In the genomic region with DNA sequence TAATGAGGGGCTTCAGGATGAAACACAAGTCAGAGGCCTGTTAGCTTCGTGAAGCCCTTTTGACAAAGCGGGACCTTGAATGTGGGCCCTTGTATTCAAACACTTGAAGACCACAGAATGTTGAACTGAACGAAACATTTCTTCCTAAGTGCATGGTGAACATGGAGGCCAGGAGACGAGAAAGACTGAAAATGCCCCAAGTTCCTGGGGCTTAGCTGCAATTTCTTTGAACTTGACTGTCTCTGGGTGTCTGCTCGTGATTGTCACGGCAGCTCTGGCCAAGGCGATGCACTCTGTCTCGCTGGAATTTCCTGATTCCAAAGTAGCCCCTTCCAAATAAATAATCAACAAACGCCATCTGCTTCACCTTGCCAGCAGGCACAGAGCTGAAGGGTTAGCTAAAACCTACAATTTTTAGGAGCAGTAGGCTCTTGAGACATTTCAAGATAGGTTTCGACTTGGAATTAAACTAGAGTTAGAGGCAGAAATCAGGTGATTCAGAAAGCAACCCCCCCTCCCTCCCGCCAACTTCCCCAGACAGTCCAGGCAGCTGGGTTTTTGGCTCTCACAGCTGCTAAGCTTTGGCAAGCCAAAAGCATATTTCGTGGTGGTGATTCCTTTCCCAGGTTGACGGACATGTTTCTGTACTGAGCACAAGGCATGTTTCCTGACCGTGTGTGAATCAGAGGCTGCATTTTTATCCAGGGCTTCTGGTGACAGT, we compare ENCODE assay signal across 8 cellular contexts. TPM values are rescaled to one million over a fixed set of nuclear protein-coding genes. Genes with fewer than 3 reads are reported as not detected.
DNase-seq lines count a peak whose midpoint lies in the region; ATAC-seq, FAIRE-seq and TF ChIP-seq lines count a peak whose summit lies in the region.

No MANE protein-coding gene starts in this region.

- H2AFZ ChIP-seq in keratinocyte (ENCODE audit: control insufficient read depth, low read length), result peak overlapping the region; percentile 73

- ATAC-seq in GM21717 (IDR thresholded peaks at IDR 0.05; ENCODE audit: unreplicated experiment), result no peak

- peak overlapping the region; percentile 82 for H3K9ac ChIP-seq in keratinocyte (ENCODE audit: control insufficient read depth, extremely low read depth, insufficient read depth, low read length)

- H3K27me3 ChIP-seq in keratinocyte (ENCODE audit: control insufficient read depth, extremely low read depth, insufficient read depth, low read length) (no peaks in the 10 kb centered on the region), stomach (no peaks in the 10 kb centered on the region), H7 (ENCODE audit: control insufficient read depth, insufficient read depth, low read length) (no peaks in the 10 kb centered on the region)

- dilution Hi-C loops in keratinocyte (cut with MboI; ENCODE audit: extremely low pct_ligation_motif_present, low sequenced_read_pairs), result no loop called here

- H3K4me3 ChIP-seq in keratinocyte (ENCODE audit: control insufficient read depth in 2 of 3, extremely low read depth in 1 of 3, insufficient read depth in 2 of 3, low read depth in 1 of 3, low read length in 3 of 3) (no peak overlapping the region), stomach (no peak overlapping the region), H7 (ENCODE audit: insufficient read depth, low read depth, low read length) (no peak overlapping the region)

- H3K9me1 ChIP-seq in keratinocyte (ENCODE audit: control insufficient read depth, extremely low read depth, insufficient read depth, low read length), result peaks cover 4% of the 10 kb centered on the region

- TF ChIP-seq EP300 in stomach (IDR thresholded peaks at IDR 0.05), result no peak

- peaks cover 91% of the 10 kb centered on the region for H3K4me1 ChIP-seq in keratinocyte (ENCODE audit: control insufficient read depth, extremely low read depth, insufficient read depth, low read length)
- peaks cover 89 to 99% (median 95%) of the 10 kb centered on the region in 4 donors for H3K4me1 ChIP-seq in stomach

- TF ChIP-seq CTCF in keratinocyte (optimal IDR thresholded peaks at IDR 0.05 in 1 of 3, IDR thresholded peaks at IDR 0.05 in 1 of 3, conservative IDR thresholded peaks at IDR 0.05 in 1 of 3; ENCODE audit: extremely low read depth in 1 of 3, insufficient read depth in 2 of 3, low read length in 3 of 3), result no peak
- TF ChIP-seq CTCF in stomach (IDR thresholded peaks at IDR 0.05), result no peak

- H3K36me3 ChIP-seq in keratinocyte (ENCODE audit: control insufficient read depth in 2 of 2, extremely low read depth in 1 of 2, insufficient read depth in 2 of 2, low read length in 2 of 2), result no peaks in the 10 kb centered on the region
- no peaks in the 10 kb centered on the region for H3K36me3 ChIP-seq in stomach
- H3K36me3 ChIP-seq in H7 (replicated peaks; ENCODE audit: control insufficient read depth, insufficient read depth, low read length), result no peaks in the 10 kb centered on the region

- H3K9me3 ChIP-seq in keratinocyte (ENCODE audit: control insufficient read depth, low read depth, low read length) (no peaks in the 10 kb centered on the region), stomach (no peaks in the 10 kb centered on the region)

- DNase-seq in DMS79 treated with DMSO at 0.1 percent for 48 hours (lab: John Stamatoyannopoulos, UW) (peak; percentile 91), NCI-H1694 treated with DMSO at 0.1 percent for 48 hours (lab: John Stamatoyannopoulos, UW) (peak; percentile 84), astrocyte of the hippocampus (ENCODE audit: low read depth, low spot score) (peak; percentile 97), keratinocyte (ENCODE audit: low read depth, low spot score) (no peak), stomach (peak; percentile 52), SIG-M5 (lab: John Stamatoyannopoulos, UW) (no peak), H7 (no peak)

- H3K27ac ChIP-seq in keratinocyte (ENCODE audit: control insufficient read depth, insufficient read depth, low read length) (peak overlapping the region; percentile 98), stomach (peak overlapping the region; percentile 89 to 100 (median 98))

- H4K20me1 ChIP-seq in keratinocyte (ENCODE audit: control insufficient read depth, extremely low read depth, insufficient read depth, low read length), result no peaks in the 10 kb centered on the region

- FAIRE-seq in keratinocyte (lab: Jason Lieb, UNC), result no peak

- WGBS in stomach, 5 donors, result 28 to 39% (median 34%) methylated on average over 14 of the region's 14 CpGs

- no peak for TF ChIP-seq POLR2A in stomach (IDR thresholded peaks at IDR 0.05)

- intact Hi-C loops in stomach (cut with DNase I; ENCODE audit: low total_unique reads), result no loop called here

- H3K4me2 ChIP-seq in keratinocyte (ENCODE audit: control insufficient read depth, extremely low read depth, insufficient read depth, low read depth, low read length), result peak overlapping the region; percentile 87

- no peaks in the 10 kb centered on the region for H3K79me2 ChIP-seq in keratinocyte (ENCODE audit: control insufficient read depth, insufficient read depth, low read length)

RNA-seq across cellular contexts. Expression of a gene that starts 13.5 kb away (rescaled TPM):
- 4.2 to 6.8 TPM (median 5.6 TPM) in 3 replicates for polyA plus RNA-seq in keratinocyte
- polyA plus RNA-seq in keratinocyte (2011; ENCODE audit: low read depth), result 4.0 TPM
- polyA plus RNA-seq in keratinocyte (2011; cell fraction: cytosol; rRNA removed), result 3.3 and 6.7 TPM in 2 replicates
- polyA plus RNA-seq in keratinocyte (2011; cell fraction: nucleus; rRNA removed), result 7.0 and 9.5 TPM in 2 replicates
- polyA plus RNA-seq in keratinocyte (2012; ENCODE audit: low replicate concordance), result 9.0 and 15.9 TPM in 2 replicates
- 3.6 to 8.6 TPM (median 4.1 TPM) in 3 replicates for polyA minus RNA-seq in keratinocyte
- polyA minus RNA-seq in keratinocyte (2011; cell fraction: cytosol; rRNA and poly(A)+ RNA removed), result 20.3 TPM
- 11.1 and 12.7 TPM in 2 replicates for polyA minus RNA-seq in keratinocyte (2011; cell fraction: nucleus; rRNA and poly(A)+ RNA removed)
- total RNA-seq in stomach, result 10 to 100 TPM in 4 of 5 donors, 1 to 10 TPM in 1; 5.3 to 43.6 (median 28.4) TPM
- 10 to 100 TPM in 2 of 3 donors, 1 to 10 TPM in 1; 8.5 to 17.7 (median 10.5) TPM for polyA plus RNA-seq in stomach
- 142 and 187 TPM in 2 replicates for total RNA-seq in H7 (2014; rRNA removed; shearing (Covaris generic))

RNA-seq across cellular contexts. Expression of a gene that starts 56.1 kb away (rescaled TPM):
- 10.3 to 15.1 TPM (median 13.2 TPM) in 3 replicates for polyA plus RNA-seq in keratinocyte
- polyA plus RNA-seq in keratinocyte (2011; ENCODE audit: low read depth), result 6.4 TPM
- 9.1 and 12.9 TPM in 2 replicates for polyA plus RNA-seq in keratinocyte (2011; cell fraction: cytosol; rRNA removed)
- 14.4 and 15.2 TPM in 2 replicates for polyA plus RNA-seq in keratinocyte (2011; cell fraction: nucleus; rRNA removed)
- 7.1 and 7.2 TPM in 2 replicates for polyA plus RNA-seq in keratinocyte (2012; ENCODE audit: low replicate concordance)
- polyA minus RNA-seq in keratinocyte, result 7.9 to 20.8 TPM (median 18.4 TPM) in 3 replicates
- polyA minus RNA-seq in keratinocyte (2011; cell fraction: cytosol; rRNA and poly(A)+ RNA removed), result 13.0 TPM
- polyA minus RNA-seq in keratinocyte (2011; cell fraction: nucleus; rRNA and poly(A)+ RNA removed), result 10.0 and 13.1 TPM in 2 replicates
- 10 to 100 TPM; 12.7 to 81.1 (median 32.2) TPM for total RNA-seq in stomach
- 10 to 100 TPM in 1 of 3 donors, 1 to 10 TPM in 2; 6.0 to 10.6 (median 6.1) TPM for polyA plus RNA-seq in stomach
- total RNA-seq in H7 (2014; rRNA removed; shearing (Covaris generic)), result 18.7 and 22.3 TPM in 2 replicates

Comparison
In these comparisons a context has a peak if more than half of its experiments do, and no peak if none do; other contexts are left out.
1. DNase-seq: peak in DMS79 treated with DMSO at 0.1 percent for 48 hours (single experiment), NCI-H1694 treated with DMSO at 0.1 percent for 48 hours (single experiment), astrocyte of the hippocampus (single experiment) and stomach (single experiment); none in keratinocyte (single experiment), SIG-M5 (single experiment) and H7 (single experiment).